ENCODE assay signal across 15 cellular contexts in genomic region chr17:7183433-7184090, GRCh38.
DNase-seq lines count a peak whose midpoint lies in the region; ATAC-seq and TF ChIP-seq lines count a peak whose summit lies in the region.
"Had no signal": no experiment of that assay in that cellular context is flagged by ENCODE, and none has a peak within 500 bp of the region (broad histone marks: within the 10 kb centered on the region; RNA-seq: fewer than 3 reads in every experiment).

No MANE protein-coding gene starts in this region.

- peaks cover 4% of the 10 kb centered on the region for H3K4me1 Mint-ChIP-seq in T-helper 2 cell treated with Interferon-gamma antibody and Interleukin-4, amounts not matched to agents 5 μg/mL and 100 μg/mL, for 36 hours (ENCODE audit: low read depth)
- H3K4me1 Mint-ChIP-seq in stimulated activated naive B cell treated with anti-CD40 and anti-IgM and Interleukin-4, amounts not matched to agents 10 μg/mL and 1 μg/mL and 100 μg/mL, for 72 hours: peaks cover 7 to 8% of the 10 kb centered on the region in 2 donors
- H3K4me1 Mint-ChIP-seq: activated naive CD8-positive, alpha-beta T cell treated with anti-CD3 and anti-CD28 coated beads, Interleukin-2, amount 10 ng/mL, durations not matched to agents 7 days and 5 days had no signal

- no peaks in the 10 kb centered on the region for H3K36me3 Mint-ChIP-seq in T-helper 2 cell treated with Interferon-gamma antibody and Interleukin-4, amounts not matched to agents 5 μg/mL and 100 μg/mL, for 36 hours (ENCODE audit: low read depth)
- no peaks in the 10 kb centered on the region for H3K36me3 Mint-ChIP-seq in stimulated activated naive B cell treated with anti-CD40 and anti-IgM and Interleukin-4, amounts not matched to agents 10 μg/mL and 1 μg/mL and 100 μg/mL, for 72 hours
- H3K36me3 Mint-ChIP-seq: activated naive CD8-positive, alpha-beta T cell treated with anti-CD3 and anti-CD28 coated beads, Interleukin-2, amount 10 ng/mL, durations not matched to agents 7 days and 5 days had no signal

- TF ChIP-seq CTCF in RWPE2 (IDR thresholded peaks at IDR 0.05; ENCODE audit: poor library complexity, severe bottlenecking): no peak

- H3K27ac ChIP-seq in RWPE2 (ENCODE audit: poor library complexity, severe bottlenecking): no peak overlapping the region
- H3K27ac ChIP-seq: hepatocyte, ovary, testis had no signal

- H3K4me1 ChIP-seq in RWPE2 (ENCODE audit: insufficient read depth, poor library complexity, severe bottlenecking): no peaks in the 10 kb centered on the region
- H3K4me1 ChIP-seq: testis had no signal

- H3K4me3 Mint-ChIP-seq in T-helper 2 cell treated with Interferon-gamma antibody and Interleukin-4, amounts not matched to agents 5 μg/mL and 100 μg/mL, for 36 hours: no peak overlapping the region
- H3K4me3 Mint-ChIP-seq in stimulated activated naive B cell treated with anti-CD40 and anti-IgM and Interleukin-4, amounts not matched to agents 10 μg/mL and 1 μg/mL and 100 μg/mL, for 72 hours: no peak overlapping the region
- H3K4me3 Mint-ChIP-seq: activated naive CD8-positive, alpha-beta T cell treated with anti-CD3 and anti-CD28 coated beads, Interleukin-2, amount 10 ng/mL, durations not matched to agents 7 days and 5 days had no signal

- H3K36me3 ChIP-seq in RWPE2 (ENCODE audit: low read depth): no peaks in the 10 kb centered on the region
- H3K36me3 ChIP-seq: ovary had no signal

- H3K27me3 Mint-ChIP-seq in T-helper 2 cell treated with Interferon-gamma antibody and Interleukin-4, amounts not matched to agents 5 μg/mL and 100 μg/mL, for 36 hours (ENCODE audit: low read depth): peaks cover 3% of the 10 kb centered on the region
- H3K27me3 Mint-ChIP-seq in stimulated activated naive B cell treated with anti-CD40 and anti-IgM and Interleukin-4, amounts not matched to agents 10 μg/mL and 1 μg/mL and 100 μg/mL, for 72 hours: no peaks in the 10 kb centered on the region
- H3K27me3 Mint-ChIP-seq: activated naive CD8-positive, alpha-beta T cell treated with anti-CD3 and anti-CD28 coated beads, Interleukin-2, amount 10 ng/mL, durations not matched to agents 7 days and 5 days had no signal

- no peak overlapping the region for H3K27ac Mint-ChIP-seq in T-helper 2 cell treated with Interferon-gamma antibody and Interleukin-4, amounts not matched to agents 5 μg/mL and 100 μg/mL, for 36 hours
- H3K27ac Mint-ChIP-seq in stimulated activated naive B cell treated with anti-CD40 and anti-IgM and Interleukin-4, amounts not matched to agents 10 μg/mL and 1 μg/mL and 100 μg/mL, for 72 hours: no peak overlapping the region
- H3K27ac Mint-ChIP-seq: activated naive CD8-positive, alpha-beta T cell treated with anti-CD3 and anti-CD28 coated beads, Interleukin-2, amount 10 ng/mL, durations not matched to agents 7 days and 5 days had no signal

- DNase-seq in DMS53 treated with DMSO at 0.1 percent for 48 hours (lab: John Stamatoyannopoulos, UW; ENCODE audit: unreplicated experiment) (peak; percentile 61), RWPE2 (ENCODE audit: low spot score) (no peak), left kidney (ENCODE audit: low read depth, low spot score) (peak; percentile 29)
- no peak for DNase-seq in T-helper 2 cell treated with Interferon-gamma antibody and Interleukin-4, amounts not matched to agents 5 μg/mL and 100 μg/mL, for 36 hours (ENCODE audit: low spot score)
- DNase-seq in stimulated activated naive B cell treated with anti-CD40 and anti-IgM and Interleukin-4, amounts not matched to agents 10 μg/mL and 1 μg/mL and 100 μg/mL, for 72 hours: no peak
- DNase-seq: activated CD4-positive, alpha-beta T cell treated with anti-CD3 and anti-CD28 coated beads, Interleukin-2, amount 50 U/mL, for 1 hour; activated naive CD8-positive, alpha-beta T cell treated with anti-CD3 and anti-CD28 coated beads, Interleukin-2, amount 10 ng/mL, durations not matched to agents 7 days and 5 days; activated T-cell treated with anti-CD3 and anti-CD28 coated beads, Interleukin-2, amount 50 U/mL, for 1 hour; effector CD8-positive, alpha-beta T cell; NCI-H1048; testis had no signal

- no peaks in the 10 kb centered on the region for H3K27me3 ChIP-seq in RWPE2 (ENCODE audit: insufficient read depth, poor library complexity, severe bottlenecking)
- H3K27me3 ChIP-seq: hepatocyte, ovary, testis had no signal

- no peaks in the 10 kb centered on the region for H3K9me3 ChIP-seq in RWPE2 (ENCODE audit: severe bottlenecking)
- H3K9me3 ChIP-seq: ovary, testis had no signal

- H3K9me3 Mint-ChIP-seq in T-helper 2 cell treated with Interferon-gamma antibody and Interleukin-4, amounts not matched to agents 5 μg/mL and 100 μg/mL, for 36 hours: no peaks in the 10 kb centered on the region
- H3K9me3 Mint-ChIP-seq in stimulated activated naive B cell treated with anti-CD40 and anti-IgM and Interleukin-4, amounts not matched to agents 10 μg/mL and 1 μg/mL and 100 μg/mL, for 72 hours: no peaks in the 10 kb centered on the region
- H3K9me3 Mint-ChIP-seq: activated naive CD8-positive, alpha-beta T cell treated with anti-CD3 and anti-CD28 coated beads, Interleukin-2, amount 10 ng/mL, durations not matched to agents 7 days and 5 days had no signal

- no peak overlapping the region for H3K4me3 ChIP-seq in RWPE2 (ENCODE audit: severe bottlenecking)
- H3K4me3 ChIP-seq: GM12878, hepatocyte, ovary, testis had no signal

- peak; percentile 31; the same call in 1 of the 3 replicates for ATAC-seq in RWPE2 (ENCODE audit: low read depth)
- no peak for ATAC-seq in stimulated activated naive B cell treated with anti-CD40 and anti-IgM and Interleukin-4, amounts not matched to agents 10 μg/mL and 1 μg/mL and 100 μg/mL, for 72 hours (replicated peaks)
- no peak for ATAC-seq in GM21447 (IDR thresholded peaks at IDR 0.05; ENCODE audit: unreplicated experiment)
- ATAC-seq: GM12878 had no signal

Comparison
In these comparisons a context has a peak if more than half of its experiments do, and no peak if none do; other contexts are left out.
1. DNase-seq: peak in DMS53 treated with DMSO at 0.1 percent for 48 hours (single experiment) and left kidney (single experiment); none in RWPE2 (single experiment), T-helper 2 cell treated with Interferon-gamma antibody and Interleukin-4, amounts not matched to agents 5 μg/mL and 100 μg/mL, for 36 hours (single experiment) and stimulated activated naive B cell treated with anti-CD40 and anti-IgM and Interleukin-4, amounts not matched to agents 10 μg/mL and 1 μg/mL and 100 μg/mL, for 72 hours (single experiment).